25 cellular contexts compared by ENCODE assay signal in genomic region chr20:19767070-19767469, GRCh38. TPM values are rescaled to one million over a fixed set of nuclear protein-coding genes. Genes with fewer than 3 reads are reported as not detected.
DNase-seq lines count a peak whose midpoint lies in the region; ATAC-seq, FAIRE-seq and TF ChIP-seq lines count a peak whose summit lies in the region.
"Had no signal": no experiment of that assay in that cellular context is flagged by ENCODE, and none has a peak within 500 bp of the region (broad histone marks: within the 10 kb centered on the region; RNA-seq: fewer than 3 reads in every experiment).

No MANE protein-coding gene starts in this region.

- ATAC-seq in left lung, result peak; percentile 94
- ATAC-seq in GM19351 (IDR thresholded peaks at IDR 0.05; ENCODE audit: unreplicated experiment), result no peak
- no peak for ATAC-seq in GM21723 (IDR thresholded peaks at IDR 0.05; ENCODE audit: unreplicated experiment)
- ATAC-seq: activated naive CD8-positive, alpha-beta T cell treated with anti-CD3 and anti-CD28 coated beads, Interleukin-2, amount 50 U/mL, for 24 hours; activated T-cell treated with anti-CD3 and anti-CD28 coated beads, Interleukin-2, amount 50 U/mL, for 4 hours; Right ventricle myocardium inferior had no signal

- TF ChIP-seq CTCF in astrocyte (IDR thresholded peaks at IDR 0.05; ENCODE audit: insufficient read depth, low read depth, low read length), result no peak
- no peak for TF ChIP-seq CTCF in left lung (IDR thresholded peaks at IDR 0.05)
- no peak for TF ChIP-seq CTCF in progenitor cell of endocrine pancreas (IDR thresholded peaks at IDR 0.05; ENCODE audit: unreplicated experiment)

- H3K36me3 Mint-ChIP-seq in astrocyte (ENCODE audit: low read depth, unreplicated experiment) (peaks cover 5% of the 10 kb centered on the region), progenitor cell of endocrine pancreas (ENCODE audit: insufficient read depth) (peaks cover 2% of the 10 kb centered on the region)

- H3K9me3 Mint-ChIP-seq in astrocyte (ENCODE audit: unreplicated experiment) (no peaks in the 10 kb centered on the region), progenitor cell of endocrine pancreas (ENCODE audit: low read depth) (no peaks in the 10 kb centered on the region)
- H3K9me3 Mint-ChIP-seq: activated naive CD8-positive, alpha-beta T cell treated with anti-CD3 and anti-CD28 coated beads, Interleukin-2, amount 50 U/mL, for 24 hours; activated T-cell treated with anti-CD3 and anti-CD28 coated beads, Interleukin-2, amount 50 U/mL, for 4 hours had no signal

- no peaks in the 10 kb centered on the region for H3K4me1 ChIP-seq in astrocyte (ENCODE audit: insufficient read depth, low read length)
- H3K4me1 ChIP-seq in left lung, result no peaks in the 10 kb centered on the region

- no peaks in the 10 kb centered on the region for H3K36me3 ChIP-seq in astrocyte (ENCODE audit: insufficient read depth, low read length)
- H3K36me3 ChIP-seq in left lung, result no peaks in the 10 kb centered on the region
- H3K36me3 ChIP-seq: BLaER1, thoracic aorta had no signal

- intact Hi-C loops in left lung (cut with DNase I), result no loop called here

- no peaks in the 10 kb centered on the region for H3K9me3 ChIP-seq in astrocyte (ENCODE audit: insufficient read depth, low read depth, low read length)
- H3K9me3 ChIP-seq in left lung, result no peaks in the 10 kb centered on the region
- H3K9me3 ChIP-seq: BLaER1, thoracic aorta had no signal

- peaks cover 8% of the 10 kb centered on the region for H4K20me1 ChIP-seq in astrocyte (ENCODE audit: insufficient read depth, low read length)

- H3K27ac Mint-ChIP-seq in astrocyte (ENCODE audit: unreplicated experiment), result peak overlapping the region; percentile 42
- peak overlapping the region; percentile 95 for H3K27ac Mint-ChIP-seq in progenitor cell of endocrine pancreas
- H3K27ac Mint-ChIP-seq: activated naive CD8-positive, alpha-beta T cell treated with anti-CD3 and anti-CD28 coated beads, Interleukin-2, amount 50 U/mL, for 24 hours; stimulated activated naive CD8-positive, alpha-beta T cell treated with anti-CD3 and anti-CD28 coated beads, Interleukin-15, Interleukin-2, amounts not matched to agents 100 ng/mL and 50 ng/mL, for 24 hours had no signal

- H3K4me3 Mint-ChIP-seq in astrocyte (ENCODE audit: unreplicated experiment) (peak overlapping the region; percentile 35), progenitor cell of endocrine pancreas (ENCODE audit: low read depth) (peak overlapping the region; percentile 37)
- H3K4me3 Mint-ChIP-seq: activated naive CD8-positive, alpha-beta T cell treated with anti-CD3 and anti-CD28 coated beads, Interleukin-2, amount 50 U/mL, for 24 hours; activated T-cell treated with anti-CD3 and anti-CD28 coated beads, Interleukin-2, amount 50 U/mL, for 4 hours; stimulated activated naive CD8-positive, alpha-beta T cell treated with anti-CD3 and anti-CD28 coated beads, Interleukin-15, Interleukin-2, amounts not matched to agents 100 ng/mL and 50 ng/mL, for 24 hours had no signal

- no peak overlapping the region for H3K4me2 ChIP-seq in astrocyte (ENCODE audit: low read length)
- H3K4me2 ChIP-seq: BLaER1 had no signal

- H3K79me2 ChIP-seq in astrocyte (ENCODE audit: insufficient read depth, low read length), result peaks cover 4% of the 10 kb centered on the region

- no peaks in the 10 kb centered on the region for H3K27me3 ChIP-seq in astrocyte (ENCODE audit: insufficient read depth, low read length)
- no peaks in the 10 kb centered on the region for H3K27me3 ChIP-seq in left lung
- H3K27me3 ChIP-seq: BLaER1 had no signal

- no peak overlapping the region for H2AFZ ChIP-seq in astrocyte (ENCODE audit: low read depth, low read length)

- peaks cover 23% of the 10 kb centered on the region for H3K4me1 Mint-ChIP-seq in astrocyte (ENCODE audit: low read depth, unreplicated experiment)
- peaks cover 35% of the 10 kb centered on the region for H3K4me1 Mint-ChIP-seq in progenitor cell of endocrine pancreas (ENCODE audit: low read depth)
- H3K4me1 Mint-ChIP-seq: activated naive CD8-positive, alpha-beta T cell treated with anti-CD3 and anti-CD28 coated beads, Interleukin-2, amount 50 U/mL, for 24 hours had no signal

- DNase-seq in HPDE6-E6E7 (ENCODE audit: extremely low spot score) (peak; percentile 49), astrocyte (ENCODE audit: low read depth) (no peak), left lung (no peak), progenitor cell of endocrine pancreas (ENCODE audit: low spot score, unreplicated experiment) (no peak), OCI-M1 (lab: John Stamatoyannopoulos, UW) (no peak)
- DNase-seq: activated CD4-positive, alpha-beta T cell treated with anti-CD3 and anti-CD28 coated beads, Interleukin-2, amount 50 U/mL, for 1 hour; activated gamma-delta T cell treated with Interleukin-2 at 50 U/mL for 16 hours; activated naive CD8-positive, alpha-beta T cell treated with anti-CD3 and anti-CD28 coated beads, Interleukin-2, amount 50 U/mL, for 24 hours; activated T-cell treated with anti-CD3 and anti-CD28 coated beads, Interleukin-2, amount 50 U/mL, for 4 hours; cerebellar nuclear complex; DMS53; H7; KG1; MM.1S; NCI-H1417; NCI-H446 treated with DMSO at 0.1 percent for 48 hours; NCI-H82; nucleus accumbens had no signal

- FAIRE-seq in astrocyte (lab: Jason Lieb, UNC), result no peak
- FAIRE-seq: G401.6 had no signal

- no peak overlapping the region for H3K27ac ChIP-seq in astrocyte (ENCODE audit: low read depth, low read length)
- no peak overlapping the region for H3K27ac ChIP-seq in left lung
- H3K27ac ChIP-seq: BLaER1, thoracic aorta had no signal

- H3K4me3 ChIP-seq in astrocyte (ENCODE audit: insufficient read depth, low read depth, low read length) (no peak overlapping the region), left lung (no peak overlapping the region)
- H3K4me3 ChIP-seq: BLaER1, thoracic aorta had no signal

- H3K9ac ChIP-seq in astrocyte (ENCODE audit: low read length), result no peak overlapping the region
- H3K9ac ChIP-seq: BLaER1 had no signal

- H3K27me3 Mint-ChIP-seq in astrocyte (ENCODE audit: low read depth, unreplicated experiment), result no peaks in the 10 kb centered on the region
- H3K27me3 Mint-ChIP-seq in progenitor cell of endocrine pancreas, result no peaks in the 10 kb centered on the region

RNA-seq across cellular contexts. Expression of gene RIN2, which starts 9.0 kb away (rescaled TPM):
- total RNA-seq in astrocyte (21.2 and 22.8 TPM in 2 replicates), left lung (10 to 100 TPM; 69.0 to 69.8 TPM), progenitor cell of endocrine pancreas (36.0 and 36.1 TPM in 2 replicates)
